Comparison of ENCODE assay signal across 25 cellular contexts in the genomic region with DNA sequence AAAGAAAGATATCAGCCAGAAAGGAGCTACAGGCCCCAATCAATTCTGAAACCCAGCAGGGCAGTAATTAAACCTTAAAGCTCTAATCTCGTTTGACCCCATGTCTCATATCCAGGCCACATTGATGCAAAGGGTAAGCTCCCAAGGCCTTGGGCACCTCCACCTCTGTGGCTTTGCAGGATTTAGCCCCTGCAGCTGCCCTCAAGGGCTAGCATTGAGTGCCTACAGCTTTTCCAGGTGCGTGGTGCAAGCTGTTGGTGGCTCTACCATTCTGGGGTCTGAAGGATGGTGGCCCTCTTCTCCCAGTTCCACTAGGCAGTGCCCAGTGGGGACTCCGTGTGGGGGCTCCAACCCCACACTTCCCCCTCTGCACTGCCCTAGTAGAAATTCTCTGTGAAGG.
"Had no signal": no experiment of that assay in that cellular context is flagged by ENCODE, and none has a peak within 500 bp of the region (broad histone marks: within the 10 kb centered on the region; RNA-seq: fewer than 3 reads in every experiment).

No MANE protein-coding gene starts in this region.

- ATAC-seq: naive thymus-derived CD4-positive, alpha-beta T cell; natural killer cell; pancreas; right cardiac atrium; right lobe of liver; stimulated activated effector memory CD8-positive, alpha-beta T cell treated with anti-CD3 and anti-CD28 coated beads, Interleukin-12 subunit alpha, Interleukin-12 subunit beta, amount 100 ng/mL, for 72 hours; stimulated activated naive B cell treated with anti-CD40 and anti-IgM and Interleukin-4, amounts not matched to agents 10 μg/mL and 1 μg/mL and 100 μg/mL, for 72 hours had no signal

- H3K36me3 Mint-ChIP-seq: natural killer cell; neural progenitor cell; stimulated activated effector memory CD8-positive, alpha-beta T cell treated with anti-CD3 and anti-CD28 coated beads, Interleukin-12 subunit alpha, Interleukin-12 subunit beta, amount 100 ng/mL, for 72 hours; stimulated activated naive B cell treated with anti-CD40 and anti-IgM and Interleukin-4, amounts not matched to agents 10 μg/mL and 1 μg/mL and 100 μg/mL, for 72 hours had no signal

- H3K4me3 ChIP-seq: neural progenitor cell, pancreas, prostate gland, right lobe of liver, sigmoid colon, stomach, thoracic aorta, thyroid gland, tibial nerve, upper lobe of left lung had no signal

- H3K27me3 Mint-ChIP-seq: stimulated activated naive B cell treated with anti-CD40 and anti-IgM and Interleukin-4, amounts not matched to agents 10 μg/mL and 1 μg/mL and 100 μg/mL, for 72 hours had no signal

- H3K36me3 ChIP-seq: neural progenitor cell, pancreas, prostate gland, right lobe of liver, sigmoid colon, stomach, thoracic aorta, thyroid gland, tibial nerve, upper lobe of left lung had no signal

- H3K4me1 Mint-ChIP-seq: natural killer cell; nephron; neural progenitor cell; stimulated activated effector memory CD8-positive, alpha-beta T cell treated with anti-CD3 and anti-CD28 coated beads, Interleukin-12 subunit alpha, Interleukin-12 subunit beta, amount 100 ng/mL, for 72 hours; stimulated activated naive B cell treated with anti-CD40 and anti-IgM and Interleukin-4, amounts not matched to agents 10 μg/mL and 1 μg/mL and 100 μg/mL, for 72 hours had no signal

- H3K4me1 ChIP-seq: neural progenitor cell, pancreas, prostate gland, right lobe of liver, sigmoid colon, stomach, thyroid gland, tibial nerve, upper lobe of left lung had no signal

- H3K27me3 ChIP-seq: neural progenitor cell, pancreas, right lobe of liver, thyroid gland, tibial nerve, upper lobe of left lung had no signal

- H3K27ac Mint-ChIP-seq: naive thymus-derived CD4-positive, alpha-beta T cell; natural killer cell; nephron; neural progenitor cell; stimulated activated effector memory CD8-positive, alpha-beta T cell treated with anti-CD3 and anti-CD28 coated beads, Interleukin-12 subunit alpha, Interleukin-12 subunit beta, amount 100 ng/mL, for 72 hours; stimulated activated naive B cell treated with anti-CD40 and anti-IgM and Interleukin-4, amounts not matched to agents 10 μg/mL and 1 μg/mL and 100 μg/mL, for 72 hours; stimulated activated naive CD8-positive, alpha-beta T cell treated with anti-CD3 and anti-CD28 coated beads, Interleukin-15, Interleukin-2, amounts not matched to agents 100 ng/mL and 50 ng/mL, for 24 hours had no signal

- H3K27ac ChIP-seq: neural progenitor cell, pancreas, prostate gland, right lobe of liver, sigmoid colon, stomach, thoracic aorta, thyroid gland, tibial nerve, upper lobe of left lung had no signal

- DNase-seq: naive thymus-derived CD4-positive, alpha-beta T cell; natural killer cell; occipital lobe; pancreas; retina; right cardiac atrium; right lobe of liver; sigmoid colon; stimulated activated CD4-positive, alpha-beta T cell treated with anti-CD3 and anti-CD28 coated beads, Interleukin-15, amount 100 ng/mL, for 24 hours; stimulated activated CD4-positive, alpha-beta T cell treated with anti-CD3 and anti-CD28 coated beads, Interleukin-2, amount 100 ng/mL, for 24 hours; stimulated activated CD4-positive, alpha-beta T cell treated with anti-CD3 and anti-CD28 coated beads, Interleukin-2, amount 100 ng/mL, for 48 hours; stimulated activated CD4-positive, alpha-beta T cell treated with anti-CD3 and anti-CD28 coated beads, Interleukin-4, amount 100 ng/mL, for 24 hours; stimulated activated naive B cell treated with anti-CD40 and anti-IgM and Interleukin-4, amounts not matched to agents 10 μg/mL and 1 μg/mL and 100 μg/mL, for 72 hours; stimulated activated naive CD4-positive, alpha-beta T cell treated with Interleukin-2 at 50 U/mL for 16 hours; stomach; thyroid gland; trophoblast cell; upper lobe of left lung had no signal

- H3K9me3 Mint-ChIP-seq: natural killer cell had no signal

- H3K9me3 ChIP-seq: pancreas, prostate gland, right lobe of liver, thoracic aorta, thyroid gland had no signal

- H3K4me3 Mint-ChIP-seq: naive thymus-derived CD4-positive, alpha-beta T cell; natural killer cell; nephron; neural progenitor cell; stimulated activated effector memory CD8-positive, alpha-beta T cell treated with anti-CD3 and anti-CD28 coated beads, Interleukin-12 subunit alpha, Interleukin-12 subunit beta, amount 100 ng/mL, for 72 hours; stimulated activated naive B cell treated with anti-CD40 and anti-IgM and Interleukin-4, amounts not matched to agents 10 μg/mL and 1 μg/mL and 100 μg/mL, for 72 hours; stimulated activated naive CD8-positive, alpha-beta T cell treated with anti-CD3 and anti-CD28 coated beads, Interleukin-15, Interleukin-2, amounts not matched to agents 100 ng/mL and 50 ng/mL, for 24 hours had no signal
